ENCODE assay signal across 8 cellular contexts in the genomic region with DNA sequence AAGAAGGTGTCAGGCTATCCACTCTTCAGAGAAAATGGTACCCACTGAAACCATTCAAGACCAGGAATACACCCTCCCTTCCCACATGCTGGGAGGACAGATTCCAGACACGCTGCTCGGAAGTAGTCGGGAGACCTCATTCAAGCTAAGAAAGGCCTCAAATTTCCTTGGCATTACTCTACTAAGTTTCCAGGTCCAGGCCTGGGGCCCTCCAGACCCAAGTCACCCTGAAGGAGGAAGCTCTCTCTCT. TPM values are rescaled to one million over a fixed set of nuclear protein-coding genes. Genes with fewer than 3 reads are reported as not detected.
DNase-seq lines count a peak whose midpoint lies in the region; ATAC-seq and TF ChIP-seq lines count a peak whose summit lies in the region.

No MANE protein-coding gene starts in this region.

- H3K4me1 ChIP-seq in hepatocyte (ENCODE audit: insufficient read depth) (peaks cover 92% of the 10 kb centered on the region), gastrocnemius medialis (peaks cover 76 to 81% of the 10 kb centered on the region in 2 donors)

- H3K4me1 Mint-ChIP-seq in T-cell, result peaks cover 76 to 82% (median 81%) of the 10 kb centered on the region in 3 donors

- no peaks in the 10 kb centered on the region for H3K9me2 ChIP-seq in hepatocyte (replicated peaks; ENCODE audit: insufficient read depth)

- H3K4me3 ChIP-seq in hepatocyte (no peak overlapping the region), gastrocnemius medialis (peak overlapping the region in 1 of 4 donors; percentile 27)

- TF ChIP-seq POLR2A in gastrocnemius medialis (IDR thresholded peaks at IDR 0.05), result no peak

- intact Hi-C loops in gastrocnemius medialis (cut with DNase I; ENCODE audit: low total_unique reads), result loop anchor here (1.0 to 2.0 kb wide), 2 partner anchors 27 to 37 kb away; a partner anchor contains a TSS

- H3K9me3 Mint-ChIP-seq in T-cell, result no peaks in the 10 kb centered on the region

- H3K9me3 ChIP-seq in hepatocyte (ENCODE audit: low read depth) (no peaks in the 10 kb centered on the region), gastrocnemius medialis (no peaks in the 10 kb centered on the region)

- H2AFZ ChIP-seq in hepatocyte, result no peak overlapping the region

- H3K4me2 ChIP-seq in hepatocyte, result peak overlapping the region; percentile 68

- WGBS in hepatocyte (ENCODE audit: low lambda C conversion rate, missing lambda C conversion rate), result 22% methylated on average over 3 of the region's 3 CpGs

- POLR2A ChIA-PET in T-cell (lab: Charles Lee), result interaction anchor here (0.7 to 2.4 kb wide), 10 partner anchors 24 to 63 kb away, joined by 3 to 15 read pairs (median 5); a partner anchor contains a TSS

- H3K4me3 Mint-ChIP-seq in T-cell, result peak overlapping the region in 2 of 3 donors; percentile 17 to 73

- H3K27me3 ChIP-seq in hepatocyte, result no peaks in the 10 kb centered on the region
- no peaks in the 10 kb centered on the region for H3K27me3 ChIP-seq in gastrocnemius medialis

- DNase-seq in NCI-H510A treated with DMSO at 0.1 percent for 48 hours (lab: John Stamatoyannopoulos, UW), result peak; percentile 53
- no peak for DNase-seq in NCI-H510A (lab: John Stamatoyannopoulos, UW)
- DNase-seq in T-cell, result no peak
- no peak for DNase-seq in hepatocyte (ENCODE audit: low spot score)
- DNase-seq in gastrocnemius medialis, result no peak
- no peak for DNase-seq in NCI-H2081 (lab: John Stamatoyannopoulos, UW)
- no peak for DNase-seq in GM19240 (ENCODE audit: insufficient read length, low spot score)

- H3K27me3 Mint-ChIP-seq in T-cell, result no peaks in the 10 kb centered on the region

- peak overlapping the region; percentile 99 for H3K27ac ChIP-seq in hepatocyte
- peak overlapping the region; percentile 97 to 99 (median 98) for H3K27ac ChIP-seq in gastrocnemius medialis

- H3K27ac Mint-ChIP-seq in T-cell, result peak overlapping the region; percentile 41 to 66

- in situ Hi-C loops in gastrocnemius medialis (cut with MboI; ENCODE audit: low sequenced_read_pairs in 4 of 4), result loop anchor here (5.0 kb wide), 2 partner anchors 34 to 39 kb away; a partner anchor contains a TSS

- peaks cover 46% of the 10 kb centered on the region for H3K79me2 ChIP-seq in hepatocyte

- TF ChIP-seq CTCF in hepatocyte (IDR thresholded peaks at IDR 0.05; ENCODE audit: poor library complexity) (no peak), gastrocnemius medialis (IDR thresholded peaks at IDR 0.05 in 4 of 5, conservative IDR thresholded peaks at IDR 0.05 in 1 of 5) (no peak)

- peaks cover 7% of the 10 kb centered on the region for H3K36me3 Mint-ChIP-seq in T-cell

- no peaks in the 10 kb centered on the region for H4K20me1 ChIP-seq in hepatocyte (ENCODE audit: insufficient read depth, poor library complexity, severe bottlenecking)

- peak in 1 of 4 experiments; percentile 3 for ATAC-seq in T-cell (replicated peaks in 1 of 4)
- ATAC-seq in gastrocnemius medialis, result no peak
- ATAC-seq in GM21737 (IDR thresholded peaks at IDR 0.05; ENCODE audit: unreplicated experiment), result no peak

- CTCF ChIA-PET in T-cell (lab: Charles Lee), result interaction anchor here (0.5 to 3.9 kb wide), 29 partner anchors 10 to 952 kb away, joined by 3 to 162 read pairs (median 5); a partner anchor contains a TSS

- no peaks in the 10 kb centered on the region for H3K36me3 ChIP-seq in hepatocyte (replicated peaks; ENCODE audit: insufficient read depth, low read depth)
- peaks cover 0 to 12% of the 10 kb centered on the region in 2 donors for H3K36me3 ChIP-seq in gastrocnemius medialis

RNA-seq across cellular contexts. Expression of a gene that starts 27.1 kb away (rescaled TPM):
- total RNA-seq in T-cell, result 1,000 to 10,000 TPM; 1,782 to 2,711 (median 2,416) TPM
- 3,730 and 3,982 TPM in 2 replicates for total RNA-seq in hepatocyte
- polyA plus RNA-seq in hepatocyte, result 775 and 798 TPM in 2 replicates
- total RNA-seq in gastrocnemius medialis, result 1,000 to 10,000 TPM; 2,008 to 3,982 (median 3,189) TPM

RNA-seq across cellular contexts. Expression of a gene that starts 33.5 kb away (rescaled TPM):
- total RNA-seq in T-cell, result 100 to 1,000 TPM; 139 to 171 (median 161) TPM
- 37.4 and 197 TPM in 2 replicates for total RNA-seq in hepatocyte
- polyA plus RNA-seq in hepatocyte, result 27.6 and 28.2 TPM in 2 replicates
- 10 to 100 TPM; 58.2 to 99.7 (median 87.4) TPM for total RNA-seq in gastrocnemius medialis

RNA-seq across cellular contexts. Expression of a gene that starts 37.6 kb away (rescaled TPM):
- total RNA-seq in T-cell (100 to 1,000 TPM; 128 to 202 (median 137) TPM), hepatocyte (26.7 and 30.4 TPM in 2 replicates), gastrocnemius medialis (100 to 1,000 TPM in 1 of 4 donors, 10 to 100 TPM in 3; 48.8 to 102 (median 77.9) TPM)
- 61.7 and 69.3 TPM in 2 replicates for polyA plus RNA-seq in hepatocyte
